Comparison of ENCODE assay signal across 2 cellular contexts in the genomic region with DNA sequence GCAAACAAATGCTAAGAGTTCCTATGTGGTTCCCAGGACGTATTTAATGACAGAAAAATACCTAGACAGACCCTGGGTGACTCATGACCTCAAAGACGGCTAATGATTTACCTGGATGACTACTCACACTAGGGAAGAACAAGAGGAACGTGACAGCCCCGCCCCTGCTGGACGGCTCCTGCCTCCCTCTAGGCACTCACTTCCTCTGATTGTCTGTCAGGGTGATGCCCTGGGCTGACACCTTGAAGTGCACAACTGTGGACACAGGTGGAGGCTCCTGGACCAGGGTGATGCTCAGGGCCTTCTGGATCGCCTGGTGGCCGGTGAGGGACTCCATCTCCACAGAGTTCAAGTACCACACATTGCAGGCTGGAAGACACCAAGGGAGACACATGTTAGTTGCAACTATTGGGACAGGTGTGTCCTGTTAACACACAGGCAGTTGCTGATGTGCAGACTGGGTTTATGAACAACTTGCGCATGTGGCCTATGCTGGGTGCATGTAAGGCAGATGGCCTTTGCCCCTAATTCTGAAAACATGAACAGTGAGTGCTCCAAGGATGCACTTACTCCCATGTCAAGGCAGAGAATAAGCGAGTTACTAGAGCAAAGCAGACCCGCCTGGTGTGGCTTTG.
TF ChIP-seq lines count a peak whose summit lies in the region.

No MANE protein-coding gene starts in this region.

TF ChIP-seq in A549, 52 proteins besides CTCF, POLR2A, EP300 and RAD21:
- TF ChIP-seq HOXB13 (CRISPR knock-in tag; IDR thresholded peaks at IDR 0.05; ENCODE audit: low read depth) (no peak), CBX2 (IDR thresholded peaks at IDR 0.05; ENCODE audit: borderline replicate concordance, low read depth) (no peak), BHLHE40 (IDR thresholded peaks at IDR 0.05; ENCODE audit: low read depth, low read length) (peak; percentile 66), MAFK (IDR thresholded peaks at IDR 0.05; ENCODE audit: partially characterized antibody) (no peak), FOSL2 (IDR thresholded peaks at IDR 0.05) (peak; percentile 19; the same call in 1 of the 2 replicates), FOSL2 (CRISPR knock-in tag; IDR thresholded peaks at IDR 0.05) (peak; percentile 79), PHF8 (IDR thresholded peaks at IDR 0.05; ENCODE audit: borderline replicate concordance, low read depth) (no peak), KDM5A (IDR thresholded peaks at IDR 0.05) (no peak), CEBPB (IDR thresholded peaks at IDR 0.05) (no peak)

TF ChIP-seq in liver, 16 proteins besides CTCF, POLR2A, EP300 and RAD21:
- TF ChIP-seq JUND (IDR thresholded peaks at IDR 0.05) = no peak
- TF ChIP-seq ATF3 (IDR thresholded peaks at IDR 0.05) = no peak
- TF ChIP-seq YY1 (IDR thresholded peaks at IDR 0.05) = no peak
- TF ChIP-seq NR2F2 (IDR thresholded peaks at IDR 0.05) = no peak
- no peak for TF ChIP-seq RXRA (IDR thresholded peaks at IDR 0.05)
- TF ChIP-seq REST (IDR thresholded peaks at IDR 0.05) = no peak
- TF ChIP-seq GABPA (IDR thresholded peaks at IDR 0.05 in 1 of 2, conservative IDR thresholded peaks at IDR 0.05 in 1 of 2) = no peak
- peak; percentile 1 to 6 for TF ChIP-seq HNF4A (conservative IDR thresholded peaks at IDR 0.05)
- no peak for TF ChIP-seq MAX (IDR thresholded peaks at IDR 0.05)
